Comparison of ENCODE assay signal across 8 cellular contexts in the genomic region with DNA sequence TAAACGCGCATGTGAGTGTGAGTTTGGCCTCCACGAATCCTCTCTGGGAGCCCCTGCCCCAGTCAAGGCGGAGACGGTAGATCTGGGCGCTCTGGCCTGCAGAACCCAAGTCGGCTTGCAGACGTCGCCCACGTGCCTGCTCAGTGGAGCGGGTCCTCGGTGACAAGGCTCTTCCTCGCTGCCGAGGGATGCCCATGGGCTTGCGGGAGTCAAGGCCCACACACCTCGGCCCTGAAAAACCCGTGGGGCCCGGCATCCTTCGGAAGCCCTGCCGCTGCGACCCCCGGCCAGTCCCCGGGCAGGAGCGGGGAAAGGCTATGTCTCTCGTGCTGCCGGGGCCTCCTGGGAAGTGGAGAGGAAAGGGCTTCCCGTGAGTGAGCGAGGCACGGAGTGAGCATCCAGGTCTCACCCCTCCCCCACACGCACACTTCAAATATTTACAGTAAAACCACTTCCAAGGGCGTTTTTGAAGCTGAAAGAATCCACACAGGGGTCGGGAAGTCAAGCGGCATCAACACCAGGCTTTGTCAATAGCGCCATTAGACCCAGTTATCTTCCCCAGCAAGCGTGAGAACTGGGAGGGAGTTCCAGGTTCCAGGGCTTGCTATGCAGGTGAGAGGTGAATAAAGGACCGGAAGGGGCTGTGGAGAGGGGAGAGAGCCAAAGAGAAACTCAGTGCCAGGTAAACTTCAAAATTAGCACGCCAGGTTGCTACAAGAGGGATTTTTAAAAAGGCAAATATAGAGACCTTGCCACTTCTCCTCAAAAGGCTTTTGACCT. TPM values are rescaled to one million over a fixed set of nuclear protein-coding genes. Genes with fewer than 3 reads are reported as not detected.
DNase-seq lines count a peak whose midpoint lies in the region; ATAC-seq and TF ChIP-seq lines count a peak whose summit lies in the region.

No MANE protein-coding gene starts in this region.

- no peaks in the 10 kb centered on the region for H3K36me3 Mint-ChIP-seq in activated naive CD4-positive, alpha-beta T cell treated with anti-CD3 and anti-CD28 coated beads, Interleukin-2, amount 50 U/mL, for 24 hours

- peak overlapping the region; percentile 65 for H3K4me3 ChIP-seq in epithelial cell of proximal tubule (ENCODE audit: low read depth, low read length)
- H3K4me3 ChIP-seq in transverse colon, result peak overlapping the region in 3 of 4 donors; percentile 61 to 66 (median 61)

- H3K4me1 ChIP-seq in transverse colon, result peaks cover 2 to 43% (median 23%) of the 10 kb centered on the region in 4 donors

- H3K4me3 Mint-ChIP-seq in activated naive CD4-positive, alpha-beta T cell treated with anti-CD3 and anti-CD28 coated beads, Interleukin-2, amount 50 U/mL, for 24 hours, result peak overlapping the region; percentile 68

- DNase-seq in activated naive CD4-positive, alpha-beta T cell treated with Interleukin-2 at 50 U/mL for 16 hours, result no peak
- peak; percentile 81 for DNase-seq in NCI-H526 treated with DMSO at 0.1 percent for 48 hours (lab: John Stamatoyannopoulos, UW)
- DNase-seq in epithelial cell of proximal tubule (ENCODE audit: low read depth), result no peak
- no peak for DNase-seq in transverse colon
- DNase-seq in inferior parietal cortex (ENCODE audit: extremely low spot score), result no peak

- TF ChIP-seq EP300 in transverse colon (IDR thresholded peaks at IDR 0.05; ENCODE audit: low read depth), result no peak

- no peak for TF ChIP-seq CTCF in epithelial cell of proximal tubule (conservative IDR thresholded peaks at IDR 0.05; ENCODE audit: low read depth, low read length)
- no peak for TF ChIP-seq CTCF in transverse colon (IDR thresholded peaks at IDR 0.05)

- no peak for ATAC-seq in GM18520 (IDR thresholded peaks at IDR 0.05; ENCODE audit: unreplicated experiment)
- ATAC-seq in GM18867 (IDR thresholded peaks at IDR 0.05; ENCODE audit: unreplicated experiment), result no peak

- H3K9me3 ChIP-seq in transverse colon, result no peaks in the 10 kb centered on the region

- peak overlapping the region in 1 of 4 donors; percentile 90 for H3K27ac ChIP-seq in transverse colon

- peaks cover 49% of the 10 kb centered on the region for H3K27me3 Mint-ChIP-seq in activated naive CD4-positive, alpha-beta T cell treated with anti-CD3 and anti-CD28 coated beads, Interleukin-2, amount 50 U/mL, for 24 hours

- H3K9me3 Mint-ChIP-seq in activated naive CD4-positive, alpha-beta T cell treated with anti-CD3 and anti-CD28 coated beads, Interleukin-2, amount 50 U/mL, for 24 hours, result no peaks in the 10 kb centered on the region

- H3K4me1 Mint-ChIP-seq in activated naive CD4-positive, alpha-beta T cell treated with anti-CD3 and anti-CD28 coated beads, Interleukin-2, amount 50 U/mL, for 24 hours, result peaks cover 18% of the 10 kb centered on the region

- no peak overlapping the region for H3K27ac Mint-ChIP-seq in activated naive CD4-positive, alpha-beta T cell treated with anti-CD3 and anti-CD28 coated beads, Interleukin-2, amount 50 U/mL, for 24 hours

- peaks cover 95% of the 10 kb centered on the region for H3K27me3 ChIP-seq in transverse colon

- intact Hi-C loops in transverse colon (cut with DNase I; ENCODE audit: low total_unique reads), result no loop called here

- WGBS in transverse colon (ENCODE audit: low coverage in 1 of 2), 2 donors, result 1% methylated on average over 35 of the region's 37 CpGs; no CpG with 5 or more reads in 1 of the 2 donors

- no peaks in the 10 kb centered on the region for H3K36me3 ChIP-seq in transverse colon

- in situ Hi-C loops in transverse colon (cut with MboI; ENCODE audit: low pct_ligation_motif_present in 1 of 4, low pct_unique_long_range_greater_than_20kb in 1 of 4, low sequenced_read_pairs in 3 of 4), result no loop called here

- no peak for TF ChIP-seq POLR2A in transverse colon (IDR thresholded peaks at IDR 0.05)

RNA-seq across cellular contexts. Expression of a gene that starts 1.1 kb away (rescaled TPM):
- total RNA-seq in epithelial cell of proximal tubule, result 2.1 and 4.6 TPM in 2 replicates
- total RNA-seq in transverse colon, result 10 to 100 TPM; 11.7 to 23.2 (median 13.1) TPM
